ENCODE assay signal across 2 cellular contexts in the genomic region with DNA sequence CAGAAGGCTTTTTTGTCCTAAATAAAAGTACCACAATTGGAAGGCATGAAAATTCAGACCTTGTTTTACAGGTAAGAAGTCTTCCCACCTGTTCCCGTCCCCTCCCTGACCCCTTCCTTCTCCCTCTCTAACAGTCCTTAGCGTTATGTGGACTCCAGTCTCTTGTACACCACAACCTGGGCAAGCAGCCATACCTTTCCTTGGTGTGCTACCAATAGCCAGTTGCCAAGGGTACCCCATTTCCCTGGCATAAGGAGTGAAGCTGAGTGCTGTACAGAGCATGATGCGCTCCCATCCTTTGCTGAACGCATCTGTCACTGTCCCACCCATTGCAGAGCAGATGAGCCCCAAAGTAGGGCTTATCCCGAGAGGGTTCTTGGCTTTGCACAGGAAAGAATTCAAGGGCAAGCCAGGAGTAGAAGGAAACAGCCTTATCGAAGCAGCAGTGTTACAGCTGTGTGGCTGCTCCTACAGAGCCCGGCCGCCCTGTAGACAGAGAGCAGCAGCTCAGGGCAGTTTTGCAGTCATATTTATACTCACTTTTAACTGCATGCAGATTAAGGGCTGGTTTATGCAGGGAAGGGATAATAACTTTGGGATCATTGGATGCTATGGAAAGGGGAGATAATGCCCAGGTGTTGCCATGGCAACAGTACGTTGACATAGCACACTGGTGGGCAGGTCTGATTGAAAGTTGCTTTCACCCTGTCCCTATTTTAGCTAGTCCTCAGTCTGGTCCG.
TF ChIP-seq lines count a peak whose summit lies in the region.

No MANE protein-coding gene starts in this region.

TF ChIP-seq in HepG2, 621 proteins besides CTCF, POLR2A, EP300 and RAD21:
- TF ChIP-seq RFX1 (IDR thresholded peaks at IDR 0.05) (peak; percentile 67; the same call in 1 of the 2 replicates), ZNF891 (CRISPR knock-in tag; IDR thresholded peaks at IDR 0.05) (no peak), RFX3 (CRISPR knock-in tag; IDR thresholded peaks at IDR 0.05) (0 out of 2 replicates have a peak, but pooled peaks have one; percentile 23)

TF ChIP-seq in K562, 482 proteins besides CTCF, POLR2A, EP300 and RAD21:
- TF ChIP-seq RFX1 (IDR thresholded peaks at IDR 0.05) (peak; percentile 83), ZNF766 (CRISPR knock-in tag; conservative IDR thresholded peaks at IDR 0.05) (no peak)
TF ChIP-seq in K562: peak in this region for 1.
